Comparison of ENCODE assay signal across 26 cellular contexts in the genomic region with DNA sequence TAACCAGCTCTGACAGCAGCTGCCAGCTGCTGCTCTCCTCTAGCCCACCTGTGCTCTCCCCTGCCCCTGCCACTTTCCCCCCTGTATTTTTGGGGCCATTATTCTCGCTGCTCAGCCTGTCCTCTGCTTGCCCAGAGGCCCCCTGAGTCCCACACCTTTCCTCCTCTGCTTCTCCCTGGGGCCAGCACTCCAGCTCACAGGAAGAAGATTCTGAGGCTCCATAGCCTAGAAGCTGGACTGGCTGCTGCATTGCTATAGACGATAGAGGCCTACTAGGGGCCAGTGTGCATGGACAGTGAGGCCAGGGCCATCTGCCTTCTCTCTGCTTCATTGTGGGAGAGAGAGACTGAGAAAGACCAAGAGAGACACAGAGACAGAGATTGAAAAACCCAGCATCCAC. TPM values are rescaled to one million over a fixed set of nuclear protein-coding genes. Genes with fewer than 3 reads are reported as not detected.
"Had no signal": no experiment of that assay in that cellular context is flagged by ENCODE, and none has a peak within 500 bp of the region (broad histone marks: within the 10 kb centered on the region; RNA-seq: fewer than 3 reads in every experiment).

No MANE protein-coding gene starts in this region.

- ATAC-seq: heart right ventricle; natural killer cell; stimulated activated memory B cell treated with anti-CD40 and anti-IgM and Interleukin-4, amounts not matched to agents 10 μg/mL and 1 μg/mL and 100 μg/mL, for 72 hours had no signal

- H3K27me3 ChIP-seq: colonic mucosa, esophagus squamous epithelium, heart right ventricle, right atrium auricular region, sigmoid colon, suprapubic skin, vagina had no signal

- H3K4me3 ChIP-seq: colonic mucosa, esophagus squamous epithelium, heart right ventricle, lung, prostate gland, right atrium auricular region, sigmoid colon, suprapubic skin, vagina had no signal

- H3K36me3 ChIP-seq: colonic mucosa, prostate gland, right atrium auricular region, suprapubic skin, vagina had no signal

- H3K4me1 ChIP-seq: prostate gland had no signal

- H3K27ac ChIP-seq: colonic mucosa, esophagus squamous epithelium, heart right ventricle, prostate gland, right atrium auricular region, sigmoid colon, suprapubic skin, vagina had no signal

- H3K9me3 ChIP-seq: colonic mucosa, esophagus squamous epithelium, heart right ventricle, prostate gland, right atrium auricular region, sigmoid colon, suprapubic skin, vagina had no signal

- DNase-seq: colonic mucosa; effector CD8-positive, alpha-beta T cell; erythroblast; esophagus squamous epithelium; foreskin melanocyte; glutamatergic neuron; hippocampal formation; immature natural killer cell; islet precursor cell; kidney glomerular epithelial cell; natural killer cell; sigmoid colon; stimulated activated CD4-positive, alpha-beta T cell treated with anti-CD3 and anti-CD28 coated beads, Interleukin-4, amount 100 ng/mL, for 4 hours; trophoblast cell had no signal

RNA-seq across cellular contexts. Expression of a gene that starts 0.7 kb away (rescaled TPM):
- total RNA-seq: chondrocyte, mononuclear cell, neural crest cell, osteocyte, right atrium auricular region, vagina had no signal
- polyA plus RNA-seq: heart right ventricle, immature natural killer cell, thymus had no signal

RNA-seq across cellular contexts. Expression of a gene that starts 24.7 kb away (rescaled TPM):
- total RNA-seq: chondrocyte, osteocyte had no signal
